ENCODE assay signal across 12 cellular contexts in genomic region chr16:88566158-88566557, GRCh38. TPM values are rescaled to one million over a fixed set of nuclear protein-coding genes. Genes with fewer than 3 reads are reported as not detected.
A peak's percentile ranks its signal among the peaks of the same experiment; 100 is the strongest.
DNase-seq lines count a peak whose midpoint lies in the region; ATAC-seq and TF ChIP-seq lines count a peak whose summit lies in the region.
"Had no signal": no experiment of that assay in that cellular context is flagged by ENCODE, and none has a peak within 500 bp of the region (broad histone marks: within the 10 kb centered on the region; RNA-seq: fewer than 3 reads in every experiment).

No MANE protein-coding gene starts in this region.

- H3K36me3 Mint-ChIP-seq in activated CD4-positive, alpha-beta memory T cell treated with anti-CD3 and anti-CD28 coated beads for 36 hours: peaks cover 3% of the 10 kb centered on the region
- no peaks in the 10 kb centered on the region for H3K36me3 Mint-ChIP-seq in activated CD4-positive, alpha-beta memory T cell treated with anti-CD3 and anti-CD28 coated beads, Interleukin-2, amount 10 ng/mL, durations not matched to agents 7 days and 5 days (ENCODE audit: low read depth)
- H3K36me3 Mint-ChIP-seq in activated T-cell treated with anti-CD3 and anti-CD28 coated beads, Interleukin-2, amount 50 U/mL, for 72 hours (ENCODE audit: insufficient read depth in 2 of 2): no peaks in the 10 kb centered on the region

- no peak overlapping the region for H3K4ac ChIP-seq in mesenchymal stem cell (ENCODE audit: low read depth in 1 of 2, low read length in 2 of 2)

- peaks cover 7% of the 10 kb centered on the region for H3K4me1 ChIP-seq in mesenchymal stem cell (ENCODE audit: control insufficient read depth, insufficient read depth, low read depth, low read length)

- H3K9me3 Mint-ChIP-seq in activated CD4-positive, alpha-beta memory T cell treated with anti-CD3 and anti-CD28 coated beads for 36 hours: no peaks in the 10 kb centered on the region
- no peaks in the 10 kb centered on the region for H3K9me3 Mint-ChIP-seq in activated CD4-positive, alpha-beta memory T cell treated with anti-CD3 and anti-CD28 coated beads, Interleukin-2, amount 10 ng/mL, durations not matched to agents 7 days and 5 days
- no peaks in the 10 kb centered on the region for H3K9me3 Mint-ChIP-seq in activated T-cell treated with anti-CD3 and anti-CD28 coated beads, Interleukin-2, amount 50 U/mL, for 72 hours

- 84% methylated on average over 4 of the region's 6 CpGs for WGBS in mesenchymal stem cell
- WGBS in lower leg skin, 2 donors: 51 to 54% methylated on average over 6 of the region's 6 CpGs

- H2AFZ ChIP-seq in mesenchymal stem cell (ENCODE audit: low read depth, low read length): no peak overlapping the region

- H3K4me3 Mint-ChIP-seq in activated CD4-positive, alpha-beta memory T cell treated with anti-CD3 and anti-CD28 coated beads for 36 hours: peak overlapping the region; percentile 13
- no peak overlapping the region for H3K4me3 Mint-ChIP-seq in activated CD4-positive, alpha-beta memory T cell treated with anti-CD3 and anti-CD28 coated beads, Interleukin-2, amount 10 ng/mL, durations not matched to agents 7 days and 5 days
- no peak overlapping the region for H3K4me3 Mint-ChIP-seq in activated T-cell treated with anti-CD3 and anti-CD28 coated beads, Interleukin-2, amount 50 U/mL, for 72 hours

- H4K91ac ChIP-seq in mesenchymal stem cell (ENCODE audit: low read length): no peak overlapping the region

- H3K4me3 ChIP-seq in mesenchymal stem cell (ENCODE audit: insufficient read depth in 1 of 2, low read depth in 1 of 2, low read length in 2 of 2): no peak overlapping the region
- no peak overlapping the region for H3K4me3 ChIP-seq in lower leg skin (ENCODE audit: low read depth, poor library complexity, severe bottlenecking)
- H3K4me3 ChIP-seq: A549, body of pancreas, suprapubic skin had no signal

- no peak for TF ChIP-seq POLR2A in lower leg skin (IDR thresholded peaks at IDR 0.05)

- no peak overlapping the region for H3K27ac ChIP-seq in mesenchymal stem cell (ENCODE audit: low read length, poor library complexity, severe bottlenecking)
- H3K27ac ChIP-seq: A549, body of pancreas, suprapubic skin had no signal

- peaks cover 1% of the 10 kb centered on the region in 2 experiments for H3K27me3 ChIP-seq in mesenchymal stem cell (ENCODE audit: control insufficient read depth in 1 of 2, insufficient read depth in 1 of 2, low read length in 2 of 2)
- H3K27me3 ChIP-seq: body of pancreas, suprapubic skin had no signal

- peaks cover 23% of the 10 kb centered on the region for H3K4me1 Mint-ChIP-seq in activated CD4-positive, alpha-beta memory T cell treated with anti-CD3 and anti-CD28 coated beads for 36 hours (ENCODE audit: low read depth)
- H3K4me1 Mint-ChIP-seq in activated CD4-positive, alpha-beta memory T cell treated with anti-CD3 and anti-CD28 coated beads, Interleukin-2, amount 10 ng/mL, durations not matched to agents 7 days and 5 days: peaks cover 24% of the 10 kb centered on the region
- H3K4me1 Mint-ChIP-seq in activated T-cell treated with anti-CD3 and anti-CD28 coated beads, Interleukin-2, amount 50 U/mL, for 72 hours (ENCODE audit: low read depth): peaks cover 37% of the 10 kb centered on the region

- CTCF ChIA-PET in activated CD4-positive, alpha-beta memory T cell treated with anti-CD3 and anti-CD28 coated beads for 36 hours (lab: Charles Lee): interaction anchor here (0.7 to 1.9 kb wide), 4 partner anchors 9 to 129 kb away, joined by 3 to 6 read pairs (median 4); no protein-coding TSS in a partner anchor
- CTCF ChIA-PET in activated CD4-positive, alpha-beta memory T cell treated with anti-CD3 and anti-CD28 coated beads, Interleukin-2, amount 10 ng/mL, durations not matched to agents 7 days and 5 days (lab: Charles Lee): no interaction called here

- POLR2A ChIA-PET in activated CD4-positive, alpha-beta memory T cell treated with anti-CD3 and anti-CD28 coated beads for 36 hours (lab: Charles Lee): interaction anchor here (1.3 kb wide), 1 partner anchor 136 kb away, joined by 3 read pairs; no protein-coding TSS in a partner anchor
- POLR2A ChIA-PET in activated CD4-positive, alpha-beta memory T cell treated with anti-CD3 and anti-CD28 coated beads, Interleukin-2, amount 10 ng/mL, durations not matched to agents 7 days and 5 days (lab: Charles Lee): no interaction called here

- H2AK5ac ChIP-seq in mesenchymal stem cell (ENCODE audit: low read length, severe bottlenecking): no peak overlapping the region

- no peak overlapping the region for H3K4me2 ChIP-seq in mesenchymal stem cell (ENCODE audit: low read length, poor library complexity, severe bottlenecking)
- H3K4me2 ChIP-seq: A549 had no signal

- H3K27me3 Mint-ChIP-seq in activated CD4-positive, alpha-beta memory T cell treated with anti-CD3 and anti-CD28 coated beads for 36 hours: peaks cover 2% of the 10 kb centered on the region
- H3K27me3 Mint-ChIP-seq in activated CD4-positive, alpha-beta memory T cell treated with anti-CD3 and anti-CD28 coated beads, Interleukin-2, amount 10 ng/mL, durations not matched to agents 7 days and 5 days: peaks cover 2% of the 10 kb centered on the region
- H3K27me3 Mint-ChIP-seq in activated T-cell treated with anti-CD3 and anti-CD28 coated beads, Interleukin-2, amount 50 U/mL, for 72 hours (ENCODE audit: low read depth): no peaks in the 10 kb centered on the region

- H3K9ac ChIP-seq in mesenchymal stem cell (ENCODE audit: low read length): peak overlapping the region; percentile 56

- no peak overlapping the region for H3K23ac ChIP-seq in mesenchymal stem cell (ENCODE audit: low read length in 2 of 2)

- H3K79me1 ChIP-seq in mesenchymal stem cell (replicated peaks; ENCODE audit: low read length, poor library complexity, severe bottlenecking): peaks cover 5% of the 10 kb centered on the region

- no peak overlapping the region for H2BK15ac ChIP-seq in mesenchymal stem cell (ENCODE audit: low read depth, poor library complexity, severe bottlenecking)

- H2BK12ac ChIP-seq in mesenchymal stem cell (ENCODE audit: low read length in 2 of 2): no peak overlapping the region

- intact Hi-C loops in activated CD4-positive, alpha-beta memory T cell treated with anti-CD3 and anti-CD28 coated beads for 36 hours (cut with micrococcal nuclease): loop anchor here (1.0 kb wide), 1 partner anchor 85 kb away; the partner anchor contains the start of gene CYBA
- intact Hi-C loops in lower leg skin (cut with DNase I; ENCODE audit: low total_unique reads): no loop called here

- no peak overlapping the region for H3K14ac ChIP-seq in mesenchymal stem cell (ENCODE audit: low read length in 2 of 2)

- H3K27ac Mint-ChIP-seq in activated CD4-positive, alpha-beta memory T cell treated with anti-CD3 and anti-CD28 coated beads for 36 hours: no peak overlapping the region
- no peak overlapping the region for H3K27ac Mint-ChIP-seq in activated CD4-positive, alpha-beta memory T cell treated with anti-CD3 and anti-CD28 coated beads, Interleukin-2, amount 10 ng/mL, durations not matched to agents 7 days and 5 days
- no peak overlapping the region for H3K27ac Mint-ChIP-seq in activated T-cell treated with anti-CD3 and anti-CD28 coated beads, Interleukin-2, amount 50 U/mL, for 72 hours

- H3K36me3 ChIP-seq in mesenchymal stem cell (ENCODE audit: control insufficient read depth in 1 of 2, insufficient read depth in 2 of 2, low read depth in 1 of 2, low read length in 2 of 2): peaks cover 0 to 4% of the 10 kb centered on the region in 2 experiments
- H3K36me3 ChIP-seq: suprapubic skin had no signal

- no peak overlapping the region for H4K8ac ChIP-seq in mesenchymal stem cell (ENCODE audit: low read length)

- peak; percentile 48 to 54 for ATAC-seq in activated T-cell treated with anti-CD3 and anti-CD28 coated beads, Interleukin-2, amount 50 U/mL, for 72 hours (replicated peaks in 1 of 2)
- no peak for ATAC-seq in HG03439 (IDR thresholded peaks at IDR 0.05; ENCODE audit: unreplicated experiment)
- ATAC-seq: A549, body of pancreas had no signal

- no peak overlapping the region for H3K18ac ChIP-seq in mesenchymal stem cell (ENCODE audit: low read depth in 1 of 2, low read length in 2 of 2)

- no peaks in the 10 kb centered on the region for H3K9me3 ChIP-seq in mesenchymal stem cell (ENCODE audit: control insufficient read depth, low read length)
- H3K9me3 ChIP-seq: A549, body of pancreas, suprapubic skin had no signal

- no peak for TF ChIP-seq CTCF in lower leg skin (IDR thresholded peaks at IDR 0.05)

- no peak overlapping the region for H2BK120ac ChIP-seq in mesenchymal stem cell (ENCODE audit: low read depth, low read length)

- no peak overlapping the region for H2BK5ac ChIP-seq in mesenchymal stem cell (ENCODE audit: low read depth, low read length, poor library complexity, severe bottlenecking)

- DNase-seq in activated CD4-positive, alpha-beta memory T cell treated with anti-CD3 and anti-CD28 coated beads for 36 hours: peak; percentile 92
- DNase-seq in activated CD4-positive, alpha-beta memory T cell treated with anti-CD3 and anti-CD28 coated beads, Interleukin-2, amount 10 ng/mL, durations not matched to agents 7 days and 5 days: no peak
- DNase-seq in activated T-cell treated with anti-CD3 and anti-CD28 coated beads, Interleukin-2, amount 50 U/mL, for 72 hours: peak; percentile 75 to 79
- DNase-seq in mesenchymal stem cell (peak; percentile 73), lower leg skin (ENCODE audit: low spot score in 2 of 2) (no peak), germinal center (ENCODE audit: low spot score) (no peak)
- DNase-seq in stimulated activated CD8-positive, alpha-beta memory T cell treated with anti-CD3 and anti-CD28 coated beads, Interleukin-7, amount 100 ng/mL, for 48 hours (ENCODE audit: extremely low read depth in 1 of 2, low read depth in 1 of 2): peak; percentile 55 to 79
- DNase-seq: body of pancreas, NCI-H2029 had no signal

RNA-seq across cellular contexts. Expression of gene ZC3H18, which starts 4.0 kb away (rescaled TPM):
- total RNA-seq in activated CD4-positive, alpha-beta memory T cell treated with anti-CD3 and anti-CD28 coated beads for 36 hours: 10 to 100 TPM; 72.0 to 72.7 TPM
- 10 to 100 TPM; 75.9 to 78.6 TPM for total RNA-seq in activated CD4-positive, alpha-beta memory T cell treated with anti-CD3 and anti-CD28 coated beads, Interleukin-2, amount 10 ng/mL, durations not matched to agents 7 days and 5 days
- total RNA-seq in activated T-cell treated with anti-CD3 and anti-CD28 coated beads, Interleukin-2, amount 50 U/mL, for 72 hours: 10 to 100 TPM; 88.7 to 99.0 TPM
- 20.8 TPM for polyA plus RNA-seq in mesenchymal stem cell (2013, experiment 1 of 2)
- 19.8 TPM for polyA plus RNA-seq in mesenchymal stem cell (2013, experiment 2 of 2)
- 10 to 100 TPM; 16.5 to 32.3 (median 18.5) TPM for total RNA-seq in lower leg skin

Comparison
In these comparisons a context has a peak if more than half of its experiments do, and no peak if none do; other contexts are left out.
1. DNase-seq: peak in activated CD4-positive, alpha-beta memory T cell treated with anti-CD3 and anti-CD28 coated beads for 36 hours (single experiment), activated T-cell treated with anti-CD3 and anti-CD28 coated beads, Interleukin-2, amount 50 U/mL, for 72 hours (2 of 2), mesenchymal stem cell (single experiment) and stimulated activated CD8-positive, alpha-beta memory T cell treated with anti-CD3 and anti-CD28 coated beads, Interleukin-7, amount 100 ng/mL, for 48 hours (2 of 2); none in activated CD4-positive, alpha-beta memory T cell treated with anti-CD3 and anti-CD28 coated beads, Interleukin-2, amount 10 ng/mL, durations not matched to agents 7 days and 5 days (single experiment), lower leg skin (0 of 2) and germinal center (single experiment).